In genomic region chr16:70147853-70148252, GRCh38 we compare ENCODE assay signal across 3 cellular contexts. TPM values are rescaled to one million over a fixed set of nuclear protein-coding genes. Genes with fewer than 3 reads are reported as not detected.
"Had no signal": no experiment of that assay in that cellular context is flagged by ENCODE, and none has a peak within 500 bp of the region (broad histone marks: within the 10 kb centered on the region; RNA-seq: fewer than 3 reads in every experiment).

No MANE protein-coding gene starts in this region.

RNA-seq across cellular contexts. Expression of gene CLEC18C, which starts 25.7 kb away (rescaled TPM):
- total RNA-seq: GM23338, H1 had no signal
- polyA plus RNA-seq: IgD-negative memory B cell had no signal
